In the genomic region with DNA sequence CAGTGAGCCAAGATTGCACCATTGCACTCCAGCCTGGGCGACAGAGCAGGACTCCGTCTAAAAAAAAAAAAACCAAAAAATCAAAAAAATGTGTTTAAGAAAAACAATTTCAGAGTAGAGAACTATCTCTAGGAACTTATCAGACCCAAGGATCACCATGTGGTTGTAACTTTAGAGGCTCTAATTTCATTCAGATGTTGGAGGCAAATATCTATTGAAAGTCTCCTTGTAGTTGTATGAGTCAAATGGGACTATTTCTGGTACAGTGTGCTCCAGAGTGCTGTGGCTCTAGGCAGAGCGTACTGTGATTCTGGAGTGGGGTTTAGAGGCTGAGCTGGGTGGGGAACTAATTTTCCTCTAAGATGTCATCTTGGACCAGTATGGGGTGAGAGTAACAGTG, we compare ENCODE assay signal across 26 cellular contexts. TPM values are rescaled to one million over a fixed set of nuclear protein-coding genes. Genes with fewer than 3 reads are reported as not detected.
DNase-seq lines count a peak whose midpoint lies in the region; TF ChIP-seq lines count a peak whose summit lies in the region.
"Had no signal": no experiment of that assay in that cellular context is flagged by ENCODE, and none has a peak within 500 bp of the region (broad histone marks: within the 10 kb centered on the region; RNA-seq: fewer than 3 reads in every experiment).

No MANE protein-coding gene starts in this region.

- no peak overlapping the region for H3K4me2 ChIP-seq in smooth muscle cell

- peaks cover 19% of the 10 kb centered on the region for H3K4me1 Mint-ChIP-seq in activated naive CD8-positive, alpha-beta T cell (ENCODE audit: low read depth)
- peaks cover 20% of the 10 kb centered on the region for H3K4me1 Mint-ChIP-seq in activated naive CD8-positive, alpha-beta T cell treated with anti-CD3 and anti-CD28 coated beads for 36 hours
- H3K4me1 Mint-ChIP-seq in activated T-helper 2 cell treated with anti-CD3 and anti-CD28 coated beads, Interferon-gamma antibody, Interleukin-2, Interleukin-4, amounts not matched to agents 10 μg/mL and 5 μg/mL and 100 μg/mL, durations not matched to agents 14 hours and 24 hours and 36 hours (ENCODE audit: low read depth), result peaks cover 49% of the 10 kb centered on the region

- H3K9me3 ChIP-seq in smooth muscle cell (replicated peaks; ENCODE audit: low read depth), result no peaks in the 10 kb centered on the region
- H3K9me3 ChIP-seq in breast epithelium, result no peaks in the 10 kb centered on the region
- H3K9me3 ChIP-seq: adrenal gland, esophagus squamous epithelium, left ventricle myocardium inferior, suprapubic skin had no signal

- WGBS in smooth muscle cell (ENCODE audit: low lambda C conversion rate), result 92% methylated on average over 3 of the region's 3 CpGs

- H3K36me3 Mint-ChIP-seq in activated naive CD8-positive, alpha-beta T cell, result peaks cover 3% of the 10 kb centered on the region
- H3K36me3 Mint-ChIP-seq in activated naive CD8-positive, alpha-beta T cell treated with anti-CD3 and anti-CD28 coated beads for 36 hours, result peaks cover 14% of the 10 kb centered on the region
- H3K36me3 Mint-ChIP-seq in activated T-helper 2 cell treated with anti-CD3 and anti-CD28 coated beads, Interferon-gamma antibody, Interleukin-2, Interleukin-4, amounts not matched to agents 10 μg/mL and 5 μg/mL and 100 μg/mL, durations not matched to agents 14 hours and 24 hours and 36 hours (ENCODE audit: low read depth), result peaks cover 23% of the 10 kb centered on the region

- peaks cover 22% of the 10 kb centered on the region for H4K20me1 ChIP-seq in smooth muscle cell (ENCODE audit: low read depth)

- H3K27ac Mint-ChIP-seq in activated naive CD8-positive, alpha-beta T cell, result peak overlapping the region; percentile 50
- no peak overlapping the region for H3K27ac Mint-ChIP-seq in activated naive CD8-positive, alpha-beta T cell treated with anti-CD3 and anti-CD28 coated beads for 36 hours
- H3K27ac Mint-ChIP-seq in activated T-helper 2 cell treated with anti-CD3 and anti-CD28 coated beads, Interferon-gamma antibody, Interleukin-2, Interleukin-4, amounts not matched to agents 10 μg/mL and 5 μg/mL and 100 μg/mL, durations not matched to agents 14 hours and 24 hours and 36 hours, result peak overlapping the region; percentile 42
- H3K27ac Mint-ChIP-seq: B cell; T-helper 1 cell treated with Interleukin-12 subunit alpha and Interleukin-12 subunit beta and Interleukin-4 antibody, amounts not matched to agents 30 μg/mL and 1 μg/mL, for 36 hours had no signal

- H3K4me1 ChIP-seq in smooth muscle cell (ENCODE audit: low read depth) (peaks cover 15% of the 10 kb centered on the region), breast epithelium (no peaks in the 10 kb centered on the region)

- no peak for DNase-seq in activated naive CD8-positive, alpha-beta T cell treated with anti-CD3 and anti-CD28 coated beads for 36 hours
- DNase-seq in activated T-helper 2 cell treated with anti-CD3 and anti-CD28 coated beads, Interferon-gamma antibody, Interleukin-2, Interleukin-4, amounts not matched to agents 10 μg/mL and 5 μg/mL and 100 μg/mL, durations not matched to agents 14 hours and 24 hours and 36 hours (ENCODE audit: low spot score), result no peak
- DNase-seq in fibroblast of peridontal ligament (ENCODE audit: extremely low read depth), result peak; percentile 83
- DNase-seq in smooth muscle cell (lab: John Stamatoyannopoulos, UW; ENCODE audit: unreplicated experiment), result no peak
- no peak for DNase-seq in activated CD8-positive, alpha-beta memory T cell treated with anti-CD3 and anti-CD28 coated beads, Interleukin-2, amount 50 U/mL, for 4 hours
- no peak for DNase-seq in NCI-H2227 treated with DMSO at 0.1 percent for 48 hours (lab: John Stamatoyannopoulos, UW)
- DNase-seq in breast epithelium (ENCODE audit: low spot score in 2 of 2), result no peak
- DNase-seq: activated CD4-positive, CD25-positive, alpha-beta regulatory T cell; activated naive CD4-positive, alpha-beta T cell; activated T-cell treated with anti-CD3 and anti-CD28 coated beads, Interleukin-2, amount 50 U/mL, for 48 hours; cerebellar nuclear complex; DMS 273 treated with DMSO at 0.1 percent for 48 hours; EL; esophagus squamous epithelium; left ventricle myocardium inferior; NCI-H510A; RPMI8226; small intestine; stimulated activated naive CD4-positive, alpha-beta T cell had no signal

- H3K9me3 Mint-ChIP-seq in activated naive CD8-positive, alpha-beta T cell (ENCODE audit: low read depth), result peaks cover 2% of the 10 kb centered on the region
- peaks cover 3% of the 10 kb centered on the region for H3K9me3 Mint-ChIP-seq in activated naive CD8-positive, alpha-beta T cell treated with anti-CD3 and anti-CD28 coated beads for 36 hours
- H3K9me3 Mint-ChIP-seq in activated T-helper 2 cell treated with anti-CD3 and anti-CD28 coated beads, Interferon-gamma antibody, Interleukin-2, Interleukin-4, amounts not matched to agents 10 μg/mL and 5 μg/mL and 100 μg/mL, durations not matched to agents 14 hours and 24 hours and 36 hours, result no peaks in the 10 kb centered on the region
- H3K9me3 Mint-ChIP-seq: T-helper 1 cell treated with Interleukin-12 subunit alpha and Interleukin-12 subunit beta and Interleukin-4 antibody, amounts not matched to agents 30 μg/mL and 1 μg/mL, for 36 hours had no signal

- no peak overlapping the region for H3K4me3 Mint-ChIP-seq in activated naive CD8-positive, alpha-beta T cell
- no peak overlapping the region for H3K4me3 Mint-ChIP-seq in activated naive CD8-positive, alpha-beta T cell treated with anti-CD3 and anti-CD28 coated beads for 36 hours
- H3K4me3 Mint-ChIP-seq in activated T-helper 2 cell treated with anti-CD3 and anti-CD28 coated beads, Interferon-gamma antibody, Interleukin-2, Interleukin-4, amounts not matched to agents 10 μg/mL and 5 μg/mL and 100 μg/mL, durations not matched to agents 14 hours and 24 hours and 36 hours (ENCODE audit: low read depth), result no peak overlapping the region
- H3K4me3 Mint-ChIP-seq: B cell; T-helper 1 cell treated with Interleukin-12 subunit alpha and Interleukin-12 subunit beta and Interleukin-4 antibody, amounts not matched to agents 30 μg/mL and 1 μg/mL, for 36 hours had no signal

- no peak for TF ChIP-seq POLR2A in breast epithelium (IDR thresholded peaks at IDR 0.05)

- H3K36me3 ChIP-seq in smooth muscle cell (ENCODE audit: low read depth) (no peaks in the 10 kb centered on the region), breast epithelium (no peaks in the 10 kb centered on the region)
- H3K36me3 ChIP-seq: adrenal gland, esophagus squamous epithelium, left ventricle myocardium inferior, suprapubic skin had no signal

- H3K27me3 ChIP-seq in smooth muscle cell (ENCODE audit: low read depth) (no peaks in the 10 kb centered on the region), breast epithelium (no peaks in the 10 kb centered on the region)
- H3K27me3 ChIP-seq: adrenal gland, esophagus squamous epithelium, suprapubic skin had no signal

- peaks cover 22% of the 10 kb centered on the region for H3K79me2 ChIP-seq in smooth muscle cell (ENCODE audit: low read depth)

- no peak overlapping the region for H2AFZ ChIP-seq in smooth muscle cell (ENCODE audit: low read depth)

- H3K27ac ChIP-seq in smooth muscle cell (ENCODE audit: low read depth), result no peak overlapping the region
- H3K27ac ChIP-seq in breast epithelium, result no peak overlapping the region
- H3K27ac ChIP-seq: 22Rv1, esophagus squamous epithelium, left ventricle myocardium inferior, SK-N-MC, suprapubic skin had no signal

- no peak overlapping the region for H3K4me3 ChIP-seq in smooth muscle cell
- H3K4me3 ChIP-seq in breast epithelium, result no peak overlapping the region
- H3K4me3 ChIP-seq: adrenal gland, esophagus squamous epithelium, left ventricle myocardium inferior, SK-N-MC, suprapubic skin had no signal

- intact Hi-C loops in activated T-helper 2 cell treated with anti-CD3 and anti-CD28 coated beads, Interferon-gamma antibody, Interleukin-2, Interleukin-4, amounts not matched to agents 10 μg/mL and 5 μg/mL and 100 μg/mL, durations not matched to agents 14 hours and 24 hours and 36 hours (cut with micrococcal nuclease), result no loop called here
- intact Hi-C loops in breast epithelium (cut with DNase I; ENCODE audit: low total_unique reads), result no loop called here

- TF ChIP-seq CTCF in smooth muscle cell (IDR thresholded peaks at IDR 0.05; ENCODE audit: borderline replicate concordance, insufficient read depth, poor library complexity, severe bottlenecking) (no peak), breast epithelium (IDR thresholded peaks at IDR 0.05) (no peak)

- peaks cover 7% of the 10 kb centered on the region for H3F3A ChIP-seq in smooth muscle cell (ENCODE audit: low read depth)

- peaks cover 4% of the 10 kb centered on the region for H3K27me3 Mint-ChIP-seq in activated naive CD8-positive, alpha-beta T cell
- H3K27me3 Mint-ChIP-seq in activated naive CD8-positive, alpha-beta T cell treated with anti-CD3 and anti-CD28 coated beads for 36 hours, result peaks cover 33% of the 10 kb centered on the region
- no peaks in the 10 kb centered on the region for H3K27me3 Mint-ChIP-seq in activated T-helper 2 cell treated with anti-CD3 and anti-CD28 coated beads, Interferon-gamma antibody, Interleukin-2, Interleukin-4, amounts not matched to agents 10 μg/mL and 5 μg/mL and 100 μg/mL, durations not matched to agents 14 hours and 24 hours and 36 hours (ENCODE audit: low read depth)

- H3K9ac ChIP-seq in smooth muscle cell (ENCODE audit: low read depth), result no peak overlapping the region

RNA-seq across cellular contexts. Expression of a gene that starts 3.1 kb away (rescaled TPM):
- total RNA-seq in activated naive CD8-positive, alpha-beta T cell treated with anti-CD3 and anti-CD28 coated beads for 36 hours, result 10 to 100 TPM; 16.3 to 16.4 TPM
- 78.1 and 78.3 TPM in 2 replicates for total RNA-seq in activated T-helper 2 cell treated with anti-CD3 and anti-CD28 coated beads, Interferon-gamma antibody, Interleukin-2, Interleukin-4, amounts not matched to agents 10 μg/mL and 5 μg/mL and 100 μg/mL, durations not matched to agents 14 hours and 24 hours and 36 hours
- total RNA-seq in smooth muscle cell (26.2 and 29.1 TPM in 2 replicates), breast epithelium (10 to 100 TPM in 2 of 3 donors, 1 to 10 TPM in 1; 9.4 to 15.5 (median 11.8) TPM)
- polyA plus RNA-seq in smooth muscle cell, result 3.1 and 4.6 TPM in 2 replicates
